In the genomic region with DNA sequence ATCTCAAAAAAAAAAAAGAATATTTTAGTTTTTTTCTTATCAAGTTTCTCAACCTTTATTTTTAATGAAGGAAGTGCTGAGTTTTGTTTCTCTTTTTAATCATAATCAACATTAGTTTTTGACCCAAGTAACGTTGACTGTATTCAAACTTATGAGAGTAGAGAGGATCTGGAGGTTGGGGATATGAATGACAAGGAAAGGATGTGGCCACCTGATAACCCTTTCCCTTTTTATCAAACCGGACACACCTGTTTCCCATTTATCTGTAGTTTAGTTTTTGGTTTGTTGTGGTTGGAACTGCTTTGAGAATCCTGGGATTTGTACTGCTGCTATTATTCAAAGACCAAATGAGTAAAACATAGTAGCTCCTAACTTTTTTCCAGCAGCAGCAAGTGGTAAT, we compare ENCODE assay signal across 20 cellular contexts.
"Had no signal": no experiment of that assay in that cellular context is flagged by ENCODE, and none has a peak within 500 bp of the region (broad histone marks: within the 10 kb centered on the region; RNA-seq: fewer than 3 reads in every experiment).

No MANE protein-coding gene starts in this region.

- H3K4me2 ChIP-seq: neural progenitor cell had no signal

- ATAC-seq: activated CD4-positive, CD25-positive, alpha-beta regulatory T cell treated with anti-CD3 and anti-CD28 coated beads, Interleukin-2, amount 50 U/mL, for 24 hours; pancreas had no signal

- H3K9ac ChIP-seq: neural progenitor cell had no signal

- H3K27me3 Mint-ChIP-seq: activated naive CD8-positive, alpha-beta T cell treated with anti-CD3 and anti-CD28 coated beads, Interleukin-2, amount 10 ng/mL, durations not matched to agents 7 days and 5 days; central memory CD8-positive, alpha-beta T cell had no signal

- H3K9me3 Mint-ChIP-seq: activated naive CD8-positive, alpha-beta T cell treated with anti-CD3 and anti-CD28 coated beads, Interleukin-2, amount 10 ng/mL, durations not matched to agents 7 days and 5 days; central memory CD8-positive, alpha-beta T cell had no signal

- H3K36me3 Mint-ChIP-seq: activated naive CD8-positive, alpha-beta T cell treated with anti-CD3 and anti-CD28 coated beads, Interleukin-2, amount 10 ng/mL, durations not matched to agents 7 days and 5 days; brain; neural progenitor cell had no signal

- H3K4me3 ChIP-seq: neural progenitor cell, pancreas, tibial artery, uterus had no signal

- H3K9me3 ChIP-seq: pancreas, tibial artery, uterus had no signal

- H3K27ac Mint-ChIP-seq: activated naive CD8-positive, alpha-beta T cell treated with anti-CD3 and anti-CD28 coated beads, Interleukin-2, amount 10 ng/mL, durations not matched to agents 7 days and 5 days; brain; neural progenitor cell had no signal

- H3K36me3 ChIP-seq: neural progenitor cell, pancreas, tibial artery, uterus had no signal

- H2AFZ ChIP-seq: neural progenitor cell had no signal

- H3K27ac ChIP-seq: epithelial cell of prostate, neural progenitor cell, pancreas, tibial artery, uterus had no signal

- H3K4me3 Mint-ChIP-seq: activated naive CD8-positive, alpha-beta T cell treated with anti-CD3 and anti-CD28 coated beads, Interleukin-2, amount 10 ng/mL, durations not matched to agents 7 days and 5 days; brain; central memory CD8-positive, alpha-beta T cell; neural progenitor cell had no signal

- FAIRE-seq: pancreas had no signal

- H3K4me1 Mint-ChIP-seq: activated naive CD8-positive, alpha-beta T cell treated with anti-CD3 and anti-CD28 coated beads, Interleukin-2, amount 10 ng/mL, durations not matched to agents 7 days and 5 days; brain had no signal

- DNase-seq: activated CD4-positive, alpha-beta T cell treated with anti-CD3 and anti-CD28 coated beads, Interleukin-2, amount 50 U/mL, for 4 hours; activated naive CD4-positive, alpha-beta T cell; activated naive CD8-positive, alpha-beta T cell treated with anti-CD3 and anti-CD28 coated beads, Interleukin-2, amount 10 ng/mL, durations not matched to agents 7 days and 5 days; activated T-cell treated with anti-CD3 and anti-CD28 coated beads for 4 hours; cortex of kidney; effector memory CD4-positive, alpha-beta T cell; kidney glomerular epithelial cell; mammary epithelial cell; pancreas; stimulated activated CD4-positive, alpha-beta T cell treated with anti-CD3 and anti-CD28 coated beads, Interleukin-15, amount 100 ng/mL, for 24 hours; stimulated activated CD4-positive, alpha-beta T cell treated with anti-CD3 and anti-CD28 coated beads, Interleukin-4, amount 100 ng/mL, for 1 hour; stimulated activated naive CD4-positive, alpha-beta T cell; SW 1271; tibial artery; uterus had no signal

- H3K4me1 ChIP-seq: neural progenitor cell, pancreas, tibial artery, uterus had no signal

- H3K27me3 ChIP-seq: neural progenitor cell, pancreas, tibial artery, uterus had no signal
